Comparison of ENCODE assay signal across 10 cellular contexts in the genomic region with DNA sequence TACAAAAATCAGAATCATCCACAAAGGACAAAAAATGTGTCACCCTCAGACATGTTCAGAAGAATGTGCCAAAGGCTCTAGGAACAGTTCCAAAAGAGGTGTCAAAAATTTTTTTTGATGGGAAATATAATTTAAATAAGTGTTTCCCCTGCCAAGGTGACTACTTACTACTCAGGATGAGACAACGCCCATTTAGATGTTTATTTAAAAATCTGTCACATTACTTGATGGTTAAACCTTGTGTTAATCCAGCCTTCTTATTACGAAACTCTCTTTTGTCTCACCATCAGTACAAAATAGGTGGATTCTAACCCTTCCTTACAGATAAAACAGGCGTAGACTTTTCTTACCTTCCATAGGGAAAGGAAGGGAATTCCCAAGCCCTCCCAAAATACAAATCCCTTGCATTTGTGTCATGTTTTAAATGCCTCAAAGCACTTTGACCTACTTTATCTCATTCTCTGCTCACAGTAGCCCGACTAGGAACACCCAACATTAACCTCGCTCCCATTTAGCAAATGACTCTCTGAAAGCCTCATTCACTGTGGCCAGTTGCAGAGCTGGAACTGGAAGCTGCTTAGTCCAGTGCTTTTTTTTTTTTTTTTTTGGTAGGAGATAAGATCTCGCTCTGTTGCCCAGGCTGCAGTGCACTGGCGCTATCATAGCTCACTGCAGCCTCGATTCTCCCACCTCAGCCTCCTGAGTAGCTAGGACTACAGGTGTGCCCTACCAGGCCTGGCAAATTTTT. TPM values are rescaled to one million over a fixed set of nuclear protein-coding genes. Genes with fewer than 3 reads are reported as not detected.
DNase-seq lines count a peak whose midpoint lies in the region; ATAC-seq, FAIRE-seq and TF ChIP-seq lines count a peak whose summit lies in the region.
"Had no signal": no experiment of that assay in that cellular context is flagged by ENCODE, and none has a peak within 500 bp of the region (broad histone marks: within the 10 kb centered on the region; RNA-seq: fewer than 3 reads in every experiment).

No MANE protein-coding gene starts in this region.

- H3K9me3 ChIP-seq in A549 (no peaks in the 10 kb centered on the region), PC-3 (ENCODE audit: low read length) (no peaks in the 10 kb centered on the region), endodermal cell (ENCODE audit: control insufficient read depth, low read length) (no peaks in the 10 kb centered on the region), mucosa of descending colon (no peaks in the 10 kb centered on the region)
- H3K9me3 ChIP-seq: uterus had no signal

- BruUV-seq in PC-3 (replicated peaks; lab: Mats Ljungman, UMichigan) = no TSS peak

- no peak for TF ChIP-seq RAD21 in A549 (conservative IDR thresholded peaks at IDR 0.05 in 1 of 2, IDR thresholded peaks at IDR 0.05 in 1 of 2)

- ATAC-seq in A549 (peak in 1 of 2 experiments; percentile 29; a peak in 3 of 6 replicates), PC-3 (peak; percentile 50), mucosa of descending colon (peak; percentile 83), HG02678 (IDR thresholded peaks at IDR 0.05; ENCODE audit: unreplicated experiment) (no peak)
- ATAC-seq: activated CD8-positive, alpha-beta memory T cell treated with anti-CD3 and anti-CD28 coated beads, Interleukin-2, amount 10 ng/mL, durations not matched to agents 7 days and 5 days had no signal

- peak overlapping the region; percentile 46 for H2AFZ ChIP-seq in PC-3 (ENCODE audit: low read length)

- no peak overlapping the region for H3K4me3 Mint-ChIP-seq in endodermal cell
- H3K4me3 Mint-ChIP-seq: activated CD8-positive, alpha-beta memory T cell treated with anti-CD3 and anti-CD28 coated beads, Interleukin-2, amount 10 ng/mL, durations not matched to agents 7 days and 5 days had no signal

- CTCF ChIA-PET in A549 (lab: Yijun Ruan, JAX) = interaction anchor here (0.7 to 4.3 kb wide), 11 partner anchors 10 to 143 kb away, joined by 3 to 32 read pairs (median 4); a partner anchor contains a TSS
- CTCF ChIA-PET in PC-3 (lab: Charles Lee) = no interaction called here

- H3K4me1 ChIP-seq in A549 = peaks cover 62% of the 10 kb centered on the region
- peaks cover 37% of the 10 kb centered on the region for H3K4me1 ChIP-seq in PC-3 (ENCODE audit: insufficient read depth, low read length)
- peaks cover 35% of the 10 kb centered on the region for H3K4me1 ChIP-seq in endodermal cell (ENCODE audit: control insufficient read depth, insufficient read depth, low read length)
- H3K4me1 ChIP-seq in mucosa of descending colon (ENCODE audit: low read depth) = peaks cover 6% of the 10 kb centered on the region
- H3K4me1 ChIP-seq: uterus had no signal

- peaks cover 3% of the 10 kb centered on the region for H3K36me3 Mint-ChIP-seq in endodermal cell (ENCODE audit: low read depth)
- H3K36me3 Mint-ChIP-seq: activated CD8-positive, alpha-beta memory T cell treated with anti-CD3 and anti-CD28 coated beads, Interleukin-2, amount 10 ng/mL, durations not matched to agents 7 days and 5 days had no signal

- H3K4me1 Mint-ChIP-seq in endodermal cell = peaks cover 46% of the 10 kb centered on the region

- H3K27ac Mint-ChIP-seq in endodermal cell = peak overlapping the region; percentile 71
- H3K27ac Mint-ChIP-seq: activated CD8-positive, alpha-beta memory T cell treated with anti-CD3 and anti-CD28 coated beads, Interleukin-2, amount 10 ng/mL, durations not matched to agents 7 days and 5 days had no signal

- peak overlapping the region; percentile 56 for H3K4me2 ChIP-seq in A549
- H3K4me2 ChIP-seq in PC-3 (ENCODE audit: low read length) = peak overlapping the region; percentile 56

- TF ChIP-seq CTCF in A549 (IDR thresholded peaks at IDR 0.05) (no peak), PC-3 (conservative IDR thresholded peaks at IDR 0.05; ENCODE audit: low read depth, low read length) (no peak), endodermal cell (conservative IDR thresholded peaks at IDR 0.05) (no peak), mucosa of descending colon (IDR thresholded peaks at IDR 0.05) (no peak)

- peak overlapping the region; percentile 70 to 89 for H3K27ac ChIP-seq in A549
- peak overlapping the region; percentile 25 for H3K27ac ChIP-seq in PC-3 (ENCODE audit: low read length)
- H3K27ac ChIP-seq in endodermal cell (ENCODE audit: low read depth, low read length) = no peak overlapping the region

- H3K4me3 ChIP-seq in A549 (no peak overlapping the region), PC-3 (ENCODE audit: low read length) (no peak overlapping the region; the same call in 1 of the 2 replicates), endodermal cell (ENCODE audit: low read length) (peak overlapping the region; percentile 52), mucosa of descending colon (no peak overlapping the region)
- H3K4me3 ChIP-seq: uterus had no signal

- peaks cover 5% of the 10 kb centered on the region for H3K9me3 Mint-ChIP-seq in endodermal cell

- no peaks in the 10 kb centered on the region for H3K27me3 Mint-ChIP-seq in endodermal cell (ENCODE audit: insufficient read depth)

- no peak for TF ChIP-seq POLR2A in A549 (IDR thresholded peaks at IDR 0.05; ENCODE audit: low read length)

- H3K36me3 ChIP-seq in PC-3 (ENCODE audit: low read depth, low read length) = no peaks in the 10 kb centered on the region
- H3K36me3 ChIP-seq in endodermal cell (ENCODE audit: control insufficient read depth, insufficient read depth, low read length) = no peaks in the 10 kb centered on the region
- no peaks in the 10 kb centered on the region for H3K36me3 ChIP-seq in mucosa of descending colon (ENCODE audit: low read depth)
- H3K36me3 ChIP-seq: uterus had no signal

- no peaks in the 10 kb centered on the region for H3K9me2 ChIP-seq in PC-3 (replicated peaks; ENCODE audit: low read length)

- POLR2A ChIA-PET in A549 (lab: Yijun Ruan, JAX) = interaction anchor here (1.2 to 3.0 kb wide), 2 partner anchors 38 to 87 kb away, joined by 5 to 9 read pairs; no protein-coding TSS in a partner anchor
- POLR2A ChIA-PET in PC-3 (lab: Charles Lee; ENCODE audit: unreplicated experiment) = interaction anchor here (0.6 to 0.7 kb wide), 3 partner anchors 24 to 1307 kb away, joined by 7 to 28 read pairs (median 14); no protein-coding TSS in a partner anchor

- WGBS in A549 (ENCODE audit: missing lambda C conversion rate) = 38% methylated on average over 8 of the region's 8 CpGs
- 45 to 68% methylated on average over 2 to 8 of the region's 8 CpGs for WGBS in endodermal cell (ENCODE audit: insufficient coverage in 1 of 2, insufficient read length in 1 of 2), 2 experiments

- H3K27me3 ChIP-seq in PC-3 (ENCODE audit: low read length) (no peaks in the 10 kb centered on the region), endodermal cell (ENCODE audit: control insufficient read depth, insufficient read depth, low read length, poor library complexity, severe bottlenecking) (no peaks in the 10 kb centered on the region)
- H3K27me3 ChIP-seq: uterus had no signal

- DNase-seq in A549 (ENCODE audit: low read depth in 1 of 2, low spot score in 1 of 2) (peak in 1 of 2 experiments; percentile 31), PC-3 (peak; percentile 57), endodermal cell (peak; percentile 68), mucosa of descending colon (peak in 1 of 3 donors; percentile 46), HTR-8/SVneo (ENCODE audit: insufficient read length, low spot score) (no peak), DMS114 treated with DMSO at 0.1 percent for 48 hours (lab: John Stamatoyannopoulos, UW; ENCODE audit: unreplicated experiment) (no peak)
- DNase-seq in activated CD4-positive, CD25-positive, alpha-beta regulatory T cell (lab: John Stamatoyannopoulos, UW) = no peak
- DNase-seq: activated CD8-positive, alpha-beta memory T cell treated with anti-CD3 and anti-CD28 coated beads, Interleukin-2, amount 10 ng/mL, durations not matched to agents 7 days and 5 days; uterus had no signal

- intact Hi-C loops in PC-3 (cut with micrococcal nuclease) = loop anchor here (1.0 kb wide), 1 partner anchor 38 kb away; no protein-coding TSS in a partner anchor
- intact Hi-C loops in mucosa of descending colon (cut with DNase I, micrococcal nuclease) = no loop called here

- TF ChIP-seq EP300 in A549 (IDR thresholded peaks at IDR 0.05) = no peak

- peaks cover 4% of the 10 kb centered on the region for H3F3A ChIP-seq in PC-3 (ENCODE audit: low read length, unreplicated experiment)

- H3K9ac ChIP-seq in PC-3 (ENCODE audit: low read length) (no peak overlapping the region), endodermal cell (ENCODE audit: extremely low read depth, low read length, poor library complexity, severe bottlenecking) (peak overlapping the region; percentile 37)

- FAIRE-seq in A549 (lab: Jason Lieb, UNC) (no peak), HTR-8/SVneo (lab: Jason Lieb, UNC) (no peak)

- no peaks in the 10 kb centered on the region for H3K79me2 ChIP-seq in PC-3 (ENCODE audit: low read length)

- no peaks in the 10 kb centered on the region for H4K20me1 ChIP-seq in PC-3 (ENCODE audit: low read length)

TF ChIP-seq in A549, 52 proteins besides CTCF, POLR2A, EP300 and RAD21:
- TF ChIP-seq CEBPB (IDR thresholded peaks at IDR 0.05) (peak; percentile 48 to 76), PHF8 (IDR thresholded peaks at IDR 0.05; ENCODE audit: borderline replicate concordance, low read depth) (no peak), MAZ (IDR thresholded peaks at IDR 0.05; ENCODE audit: borderline replicate concordance, low read depth, low read length) (no peak), TFCP2L1 (CRISPR knock-in tag; IDR thresholded peaks at IDR 0.05) (no peak), GATA3 (IDR thresholded peaks at IDR 0.05; ENCODE audit: borderline replicate concordance) (peak; percentile 67), CHD4 (IDR thresholded peaks at IDR 0.05; ENCODE audit: borderline replicate concordance) (no peak), POLR2AphosphoS2 (conservative IDR thresholded peaks at IDR 0.05; ENCODE audit: low read length) (no peak)
TF ChIP-seq in A549: peak in this region for 2.

RNA-seq across cellular contexts. Expression of a gene that starts 5.8 kb away (rescaled TPM):
- 79.7 and 95.8 TPM in 2 replicates for polyA plus RNA-seq in A549 (2011; rRNA removed)
- 15.5 and 18.3 TPM in 2 replicates for polyA plus RNA-seq in A549 (2012; cell fraction: cytosol; rRNA removed)
- 7.2 and 10.1 TPM in 2 replicates for polyA plus RNA-seq in A549 (2012; cell fraction: nucleus; rRNA removed)
- polyA plus RNA-seq in A549 (2017; fragmentation: RNase III; extraction: RNeasy Plus Mini Kit Qiagen cat#74134 plus additional on column Dnase treatment) = 32.5 to 34.4 TPM (median 33.1 TPM) in 3 replicates
- 50.0 and 51.2 TPM in 2 replicates for polyA minus RNA-seq in A549 (2011; rRNA and poly(A)+ RNA removed)
- 33.9 and 38.0 TPM in 2 replicates for total RNA-seq in PC-3 (2014; rRNA removed)
- total RNA-seq in endodermal cell = 10 to 100 TPM; 59.3 to 66.8 TPM
- 59.5 TPM for polyA plus RNA-seq in endodermal cell (2013, experiment 1 of 2)
- 61.0 TPM for polyA plus RNA-seq in endodermal cell (2013, experiment 2 of 2)
- total RNA-seq in mucosa of descending colon = 10 to 100 TPM; 69.0 to 95.5 (median 92.2) TPM

Comparison
In these comparisons a context has a peak if more than half of its experiments do, and no peak if none do; other contexts are left out.
1. DNase-seq: peak in PC-3 (single experiment) and endodermal cell (single experiment); none in HTR-8/SVneo (single experiment), DMS114 treated with DMSO at 0.1 percent for 48 hours (single experiment) and activated CD4-positive, CD25-positive, alpha-beta regulatory T cell (0 of 4).